8 cellular contexts compared by ENCODE assay signal in the genomic region with DNA sequence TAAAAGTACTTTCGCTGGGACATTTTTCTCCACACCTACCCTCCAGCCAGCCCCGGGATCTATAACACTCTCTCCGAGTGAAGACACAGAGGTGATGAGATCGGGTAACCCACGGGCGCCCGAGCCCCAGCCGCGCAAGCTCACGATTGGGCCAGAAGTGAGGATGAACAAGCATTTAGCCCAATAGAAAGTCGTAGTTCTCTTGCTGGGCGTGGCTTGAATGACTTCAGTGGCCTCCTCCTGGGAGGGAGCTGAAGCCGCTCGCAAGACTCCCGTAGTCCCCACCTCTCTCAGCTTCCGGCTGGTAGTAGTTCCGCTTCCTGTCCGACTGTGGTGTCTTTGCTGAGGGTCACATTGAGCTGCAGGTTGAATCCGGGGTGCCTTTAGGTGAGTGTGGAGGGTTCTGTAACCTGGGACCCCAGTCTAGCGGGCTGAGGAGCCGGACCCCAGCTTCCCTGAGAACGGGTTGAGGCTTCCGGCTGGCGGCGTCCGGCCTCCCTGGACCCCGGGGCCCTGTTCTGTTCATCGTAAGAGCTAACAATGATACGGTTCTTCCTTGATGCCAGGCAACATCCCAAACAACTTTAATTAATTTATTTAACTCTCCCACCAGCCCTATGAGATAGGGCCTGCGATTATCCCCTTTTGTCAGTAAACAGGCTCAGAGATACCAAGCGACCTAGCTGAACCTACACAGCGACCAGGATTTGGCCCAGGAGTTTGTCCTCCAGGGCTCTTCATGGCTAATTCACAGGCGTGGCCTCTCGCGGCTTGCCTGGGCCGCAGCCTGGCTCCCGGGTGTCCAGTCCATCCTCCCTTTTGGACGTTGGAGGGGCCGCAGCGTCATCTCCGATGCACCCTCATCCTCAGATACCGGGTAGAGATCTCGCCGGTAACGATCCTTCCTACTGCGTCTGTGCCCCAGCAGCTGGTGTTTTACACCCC. TPM values are rescaled to one million over a fixed set of nuclear protein-coding genes. Genes with fewer than 3 reads are reported as not detected.
A peak's percentile ranks its signal among the peaks of the same experiment; 100 is the strongest.
DNase-seq lines count a peak whose midpoint lies in the region; ATAC-seq, FAIRE-seq and TF ChIP-seq lines count a peak whose summit lies in the region.

A gene with protein sequence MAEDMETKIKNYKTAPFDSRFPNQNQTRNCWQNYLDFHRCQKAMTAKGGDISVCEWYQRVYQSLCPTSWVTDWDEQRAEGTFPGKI (plus strand): TSS at position 307 of the 945 bp plus-strand sequence. CDS start 2,921 bp downstream, outside the sequence.

- peaks cover 24% of the 10 kb centered on the region for H3K79me2 ChIP-seq in ACC112 (ENCODE audit: control insufficient read depth, insufficient read depth, low read length, unreplicated experiment)
- peaks cover 35% of the 10 kb centered on the region for H3K79me2 ChIP-seq in smooth muscle cell (ENCODE audit: low read depth)

- TF ChIP-seq CTCF in WI38 (IDR thresholded peaks at IDR 0.05; ENCODE audit: low read depth, low read length) (no peak), bronchial epithelial cell (IDR thresholded peaks at IDR 0.05; ENCODE audit: insufficient read depth, low read length, severe bottlenecking) (no peak), smooth muscle cell (IDR thresholded peaks at IDR 0.05; ENCODE audit: borderline replicate concordance, insufficient read depth, poor library complexity, severe bottlenecking) (no peak)

- H3K27ac ChIP-seq in ACC112 (ENCODE audit: low read depth, low read length), result peak within 1 kb of the TSS; percentile 42; the same call in 1 of the 2 replicates
- H3K27ac ChIP-seq in smooth muscle cell (ENCODE audit: low read depth), result peak within 1 kb of the TSS; percentile 65

- DNase-seq in NCI-H2227 treated with DMSO at 0.1 percent for 48 hours (lab: John Stamatoyannopoulos, UW) (peak; percentile 100), bronchial epithelial cell (ENCODE audit: low read depth) (peak; percentile 95), iPS-NIHi7 (ENCODE audit: extremely low spot score) (peak; percentile 98), smooth muscle cell (lab: John Stamatoyannopoulos, UW; ENCODE audit: unreplicated experiment) (peak; percentile 42)

- peaks cover 14% of the 10 kb centered on the region for H4K20me1 ChIP-seq in smooth muscle cell (ENCODE audit: low read depth)

- FAIRE-seq in bronchial epithelial cell (lab: Jason Lieb, UNC), result no peak

- no peaks in the 10 kb centered on the region for H3K9me3 ChIP-seq in smooth muscle cell (replicated peaks; ENCODE audit: low read depth)

- ATAC-seq in GM18870 (IDR thresholded peaks at IDR 0.05; ENCODE audit: unreplicated experiment), result peak; percentile 69
- ATAC-seq in HG03159 (IDR thresholded peaks at IDR 0.05; ENCODE audit: unreplicated experiment), result peak; percentile 76

- H3K9ac ChIP-seq in smooth muscle cell (ENCODE audit: low read depth), result peak within 1 kb of the TSS; percentile 86

- H2AFZ ChIP-seq in ACC112 (ENCODE audit: low read length, unreplicated experiment) (peak within 1 kb of the TSS; percentile 76), smooth muscle cell (ENCODE audit: low read depth) (peak within 1 kb of the TSS; percentile 76)

- H3K4me3 ChIP-seq in ACC112 (ENCODE audit: low read depth, low read length) (peak within 1 kb of the TSS; percentile 88), WI38 (ENCODE audit: low read depth, low read length) (peak within 1 kb of the TSS; percentile 90), bronchial epithelial cell (ENCODE audit: low read depth, low read length) (peak within 1 kb of the TSS; percentile 76), smooth muscle cell (peak within 1 kb of the TSS; percentile 91)

- peaks cover 12% of the 10 kb centered on the region for H3F3A ChIP-seq in smooth muscle cell (ENCODE audit: low read depth)

- peak within 1 kb of the TSS; percentile 98 for H3K4me2 ChIP-seq in smooth muscle cell

- no peaks in the 10 kb centered on the region for H3K4me1 ChIP-seq in ACC112 (ENCODE audit: control insufficient read depth, insufficient read depth, low read length, unreplicated experiment)
- H3K4me1 ChIP-seq in smooth muscle cell (ENCODE audit: low read depth), result peaks cover 5% of the 10 kb centered on the region

- WGBS in smooth muscle cell (ENCODE audit: low lambda C conversion rate), result 1% methylated on average over 45 of the region's 46 CpGs

- no peaks in the 10 kb centered on the region for H3K36me3 ChIP-seq in ACC112 (ENCODE audit: insufficient read depth, low read length)
- peaks cover 2% of the 10 kb centered on the region for H3K36me3 ChIP-seq in bronchial epithelial cell (ENCODE audit: control insufficient read depth, insufficient read depth, low read length)
- no peaks in the 10 kb centered on the region for H3K36me3 ChIP-seq in smooth muscle cell (ENCODE audit: low read depth)

- no peaks in the 10 kb centered on the region for H3K27me3 ChIP-seq in ACC112 (ENCODE audit: insufficient read depth, low read length)
- H3K27me3 ChIP-seq in bronchial epithelial cell (ENCODE audit: control insufficient read depth, insufficient read depth, low read length), result no peaks in the 10 kb centered on the region
- no peaks in the 10 kb centered on the region for H3K27me3 ChIP-seq in smooth muscle cell (ENCODE audit: low read depth)

RNA-seq across cellular contexts. Expression of the gene that starts here (rescaled TPM):
- total RNA-seq in bronchial epithelial cell, result 217 and 224 TPM in 2 replicates
- total RNA-seq in smooth muscle cell, result 521 and 971 TPM in 2 replicates
- polyA plus RNA-seq in smooth muscle cell, result 622 and 683 TPM in 2 replicates

Comparison
In these comparisons a context has a peak if more than half of its experiments do, and no peak if none do; other contexts are left out.
1. Peak in every context shown above with its lines: DNase-seq, ATAC-seq, H3K4me3 ChIP-seq and H3K27ac ChIP-seq.
2. DNase-seq: peak in every context shown above with its lines; median percentile 100 in NCI-H2227 treated with DMSO at 0.1 percent for 48 hours; 98 in iPS-NIHi7; 95 in bronchial epithelial cell; 42 in smooth muscle cell.